Comparison of ENCODE assay signal across 15 cellular contexts in genomic region chr9:128242828-128243485, GRCh38. TPM values are rescaled to one million over a fixed set of nuclear protein-coding genes. Genes with fewer than 3 reads are reported as not detected.
DNase-seq lines count a peak whose midpoint lies in the region; ATAC-seq and TF ChIP-seq lines count a peak whose summit lies in the region.
"Had no signal": no experiment of that assay in that cellular context is flagged by ENCODE, and none has a peak within 500 bp of the region (broad histone marks: within the 10 kb centered on the region; RNA-seq: fewer than 3 reads in every experiment).

No MANE protein-coding gene starts in this region.

- 60 to 63% methylated on average over 8 to 9 of the region's 9 CpGs for WGBS in body of pancreas, 2 donors
- WGBS in psoas muscle, 3 donors = 42 to 70% (median 54%) methylated on average over 7 to 9 of the region's 9 CpGs

- H3K27ac ChIP-seq in body of pancreas = no peak overlapping the region
- no peak overlapping the region for H3K27ac ChIP-seq in psoas muscle
- no peak overlapping the region for H3K27ac ChIP-seq in foreskin keratinocyte
- H3K27ac ChIP-seq: adrenal gland, RWPE1 had no signal

- H3K36me3 ChIP-seq in body of pancreas (replicated peaks in 1 of 2; ENCODE audit: insufficient read depth in 1 of 2, low read depth in 2 of 2) (no peaks in the 10 kb centered on the region), psoas muscle (ENCODE audit: insufficient read depth in 1 of 2, low read depth in 1 of 2) (no peaks in the 10 kb centered on the region)
- H3K36me3 ChIP-seq: adrenal gland, MG63 had no signal

- H3K4me1 ChIP-seq in body of pancreas (no peaks in the 10 kb centered on the region), psoas muscle (no peaks in the 10 kb centered on the region), foreskin keratinocyte (no peaks in the 10 kb centered on the region)

- no peaks in the 10 kb centered on the region for H3K27me3 ChIP-seq in body of pancreas
- peaks cover 0 to 11% (median 1%) of the 10 kb centered on the region in 3 donors for H3K27me3 ChIP-seq in psoas muscle (ENCODE audit: insufficient read depth in 3 of 3, low read length in 2 of 3)
- H3K27me3 ChIP-seq in foreskin keratinocyte = no peaks in the 10 kb centered on the region
- H3K27me3 ChIP-seq: adrenal gland, MG63 had no signal

- no peaks in the 10 kb centered on the region for H3K9me3 ChIP-seq in body of pancreas
- H3K9me3 ChIP-seq in psoas muscle = no peaks in the 10 kb centered on the region
- H3K9me3 ChIP-seq: adrenal gland, MG63 had no signal

- ATAC-seq in body of pancreas (peak; percentile 10), Right ventricle myocardium superior (ENCODE audit: poor library complexity) (peak; percentile 59), psoas muscle (peak; percentile 17 to 60 (median 25)), foreskin keratinocyte (no peak), HG02642 (IDR thresholded peaks at IDR 0.05; ENCODE audit: poor library complexity, unreplicated experiment) (no peak)

- no peak overlapping the region for H3K4me3 ChIP-seq in body of pancreas
- H3K4me3 ChIP-seq in psoas muscle = no peak overlapping the region
- H3K4me3 ChIP-seq: adrenal gland, MG63 had no signal

- no peak for TF ChIP-seq CTCF in body of pancreas (IDR thresholded peaks at IDR 0.05)
- no peak for TF ChIP-seq CTCF in psoas muscle (IDR thresholded peaks at IDR 0.05)
- no peak for TF ChIP-seq CTCF in foreskin keratinocyte (conservative IDR thresholded peaks at IDR 0.05)

- no peak for TF ChIP-seq POLR2A in body of pancreas (IDR thresholded peaks at IDR 0.05)

- intact Hi-C loops in body of pancreas (cut with DNase I) = no loop called here
- intact Hi-C loops in Right ventricle myocardium superior (cut with DNase I) = no loop called here
- intact Hi-C loops in psoas muscle (cut with DNase I) = loop anchor here in 1 of 2 donors (10.0 kb wide), 1 partner anchor 62 kb away; no protein-coding TSS in a partner anchor

- no peak for DNase-seq in body of pancreas
- DNase-seq in Right ventricle myocardium superior = peak; percentile 76
- peak; percentile 70 to 75 for DNase-seq in psoas muscle
- DNase-seq in foreskin keratinocyte = no peak
- no peak for DNase-seq in NCI-H2196 (lab: John Stamatoyannopoulos, UW; ENCODE audit: unreplicated experiment)
- DNase-seq in NCI-H2227 treated with DMSO at 0.1 percent for 48 hours (lab: John Stamatoyannopoulos, UW) = no peak
- DNase-seq: activated CD4-positive, alpha-beta T cell treated with anti-CD3 and anti-CD28 coated beads, Interleukin-2, amount 10 ng/mL, durations not matched to agents 24 days and 14 days; adrenal gland; CD4-positive, alpha-beta memory T cell; MG63; midbrain; NCI-H2029; occipital lobe had no signal

RNA-seq across cellular contexts. Expression of gene GOLGA2, which starts 32.9 kb away (rescaled TPM):
- total RNA-seq in body of pancreas (100 to 1,000 TPM in 1 of 2 donors, 10 to 100 TPM in 1; 53.2 to 138 TPM), Right ventricle myocardium superior (77.7 TPM), psoas muscle (10 to 100 TPM; 63.5 to 85.3 (median 76.7) TPM), foreskin keratinocyte (47.5 and 53.6 TPM in 2 replicates)
- polyA plus RNA-seq in psoas muscle (10 to 100 TPM; 57.2 to 79.4 (median 72.4) TPM), foreskin keratinocyte (27.7 and 30.5 TPM in 2 replicates)

RNA-seq across cellular contexts. Expression of gene SWI5, which starts 33.1 kb away (rescaled TPM):
- total RNA-seq in body of pancreas = 10 to 100 TPM; 14.5 to 20.1 TPM
- total RNA-seq in Right ventricle myocardium superior = 16.3 TPM
- 10 to 100 TPM in 3 of 4 donors, 1 to 10 TPM in 1; 10.0 to 24.7 (median 13.0) TPM for total RNA-seq in psoas muscle
- polyA plus RNA-seq in psoas muscle = 10 to 100 TPM; 20.1 to 23.0 (median 22.6) TPM
- total RNA-seq in foreskin keratinocyte = 25.6 and 29.9 TPM in 2 replicates
- polyA plus RNA-seq in foreskin keratinocyte = 40.6 and 46.1 TPM in 2 replicates

RNA-seq across cellular contexts. Expression of gene DNM1, which starts 39.8 kb away (rescaled TPM):
- 10 to 100 TPM; 13.0 to 29.0 TPM for total RNA-seq in body of pancreas
- 7.0 TPM for total RNA-seq in Right ventricle myocardium superior
- 1 to 10 TPM; 1.2 to 5.4 (median 3.2) TPM for total RNA-seq in psoas muscle
- 1 to 10 TPM; 1.1 to 2.4 (median 1.5) TPM for polyA plus RNA-seq in psoas muscle
- total RNA-seq in foreskin keratinocyte = 0.74 and 1.4 TPM in 2 replicates
- polyA plus RNA-seq in foreskin keratinocyte = 0.68 and 1.3 TPM in 2 replicates
- polyA plus RNA-seq: CD4-positive, alpha-beta memory T cell had no signal

RNA-seq across cellular contexts. Expression of gene CIZ1, which starts 51.6 kb away (rescaled TPM):
- total RNA-seq in body of pancreas (10 to 100 TPM; 58.4 to 61.6 TPM), Right ventricle myocardium superior (75.3 TPM), psoas muscle (100 to 1,000 TPM in 3 of 4 donors, 10 to 100 TPM in 1; 86.0 to 119 (median 109) TPM), foreskin keratinocyte (60.9 and 61.3 TPM in 2 replicates)
- polyA plus RNA-seq in psoas muscle (10 to 100 TPM; 36.2 to 84.7 (median 49.9) TPM), foreskin keratinocyte (68.8 and 69.5 TPM in 2 replicates)

Comparison
In these comparisons a context has a peak if more than half of its experiments do, and no peak if none do; other contexts are left out.
1. ATAC-seq: peak in body of pancreas (single experiment), Right ventricle myocardium superior (single experiment) and psoas muscle (4 of 4); none in foreskin keratinocyte (single experiment) and HG02642 (single experiment).
2. DNase-seq: peak in Right ventricle myocardium superior (single experiment) and psoas muscle (2 of 2); none in body of pancreas (0 of 4), foreskin keratinocyte (0 of 2), NCI-H2196 (single experiment) and NCI-H2227 treated with DMSO at 0.1 percent for 48 hours (single experiment).